22 cellular contexts compared by ENCODE assay signal in genomic region chr4:4267981-4268380, GRCh38. TPM values are rescaled to one million over a fixed set of nuclear protein-coding genes. Genes with fewer than 3 reads are reported as not detected.
DNase-seq lines count a peak whose midpoint lies in the region; ATAC-seq and TF ChIP-seq lines count a peak whose summit lies in the region.
"Had no signal": no experiment of that assay in that cellular context is flagged by ENCODE, and none has a peak within 500 bp of the region (broad histone marks: within the 10 kb centered on the region; RNA-seq: fewer than 3 reads in every experiment).

No MANE protein-coding gene starts in this region.

- H3K4me1 Mint-ChIP-seq in activated naive CD4-positive, alpha-beta T cell treated with anti-CD3 and anti-CD28 coated beads, Interleukin-2, amount 10 ng/mL, durations not matched to agents 7 days and 5 days: peaks cover 24% of the 10 kb centered on the region
- H3K4me1 Mint-ChIP-seq in activated naive CD4-positive, alpha-beta T cell treated with anti-CD3 and anti-CD28 coated beads for 36 hours (ENCODE audit: low read depth): no peaks in the 10 kb centered on the region
- peaks cover 18% of the 10 kb centered on the region for H3K4me1 Mint-ChIP-seq in T-helper 17 cell
- peaks cover 63 to 79% of the 10 kb centered on the region in 2 donors for H3K4me1 Mint-ChIP-seq in immature natural killer cell

- 73 to 76% methylated on average over 5 of the region's 5 CpGs for WGBS in upper lobe of left lung, 2 donors

- CTCF ChIA-PET in activated naive CD4-positive, alpha-beta T cell treated with anti-CD3 and anti-CD28 coated beads, Interleukin-2, amount 10 ng/mL, durations not matched to agents 7 days and 5 days (lab: Charles Lee): no interaction called here
- CTCF ChIA-PET in activated naive CD4-positive, alpha-beta T cell treated with anti-CD3 and anti-CD28 coated beads for 36 hours (lab: Charles Lee): no interaction called here

- ATAC-seq in T-helper 17 cell: no peak
- no peak for ATAC-seq in upper lobe of left lung (ENCODE audit: low FRiP score in 2 of 2)

- no peaks in the 10 kb centered on the region for H3K4me1 ChIP-seq in upper lobe of left lung
- H3K4me1 ChIP-seq: testis had no signal

- H3K9me3 Mint-ChIP-seq in activated naive CD4-positive, alpha-beta T cell treated with anti-CD3 and anti-CD28 coated beads, Interleukin-2, amount 10 ng/mL, durations not matched to agents 7 days and 5 days: no peaks in the 10 kb centered on the region
- H3K9me3 Mint-ChIP-seq in activated naive CD4-positive, alpha-beta T cell treated with anti-CD3 and anti-CD28 coated beads for 36 hours: no peaks in the 10 kb centered on the region
- no peaks in the 10 kb centered on the region for H3K9me3 Mint-ChIP-seq in immature natural killer cell
- H3K9me3 Mint-ChIP-seq: activated naive CD8-positive, alpha-beta T cell treated with anti-CD3 and anti-CD28 coated beads, Interleukin-2, amount 10 ng/mL, durations not matched to agents 7 days and 5 days had no signal

- H3K4me3 ChIP-seq in upper lobe of left lung (no peak overlapping the region), dorsolateral prefrontal cortex (no peak overlapping the region)
- H3K4me3 ChIP-seq: testis had no signal

- TF ChIP-seq CTCF in upper lobe of left lung (IDR thresholded peaks at IDR 0.05) (no peak), dorsolateral prefrontal cortex (IDR thresholded peaks at IDR 0.05 in 54 of 56, conservative IDR thresholded peaks at IDR 0.05 in 2 of 56; ENCODE audit: low read depth in 1 of 56, partially characterized antibody in 56 of 56) (no peak)

- peak overlapping the region in 3 of 4 donors; percentile 67 to 79 (median 75) for H3K27ac ChIP-seq in upper lobe of left lung
- peak overlapping the region in 1 of 59 donors; percentile 11 for H3K27ac ChIP-seq in dorsolateral prefrontal cortex
- H3K27ac ChIP-seq: testis had no signal

- H3K27ac Mint-ChIP-seq in activated naive CD4-positive, alpha-beta T cell treated with anti-CD3 and anti-CD28 coated beads, Interleukin-2, amount 10 ng/mL, durations not matched to agents 7 days and 5 days: peak overlapping the region; percentile 11
- H3K27ac Mint-ChIP-seq in activated naive CD4-positive, alpha-beta T cell treated with anti-CD3 and anti-CD28 coated beads for 36 hours: no peak overlapping the region
- H3K27ac Mint-ChIP-seq in T-helper 17 cell (peak overlapping the region; percentile 65), immature natural killer cell (peak overlapping the region; percentile 96 to 99 (median 97))

- intact Hi-C loops in activated naive CD4-positive, alpha-beta T cell treated with anti-CD3 and anti-CD28 coated beads for 36 hours (cut with micrococcal nuclease): no loop called here
- intact Hi-C loops in dorsolateral prefrontal cortex (cut with DNase I): no loop called here

- H3K36me3 Mint-ChIP-seq in activated naive CD4-positive, alpha-beta T cell treated with anti-CD3 and anti-CD28 coated beads, Interleukin-2, amount 10 ng/mL, durations not matched to agents 7 days and 5 days: peaks cover 26% of the 10 kb centered on the region
- H3K36me3 Mint-ChIP-seq in activated naive CD4-positive, alpha-beta T cell treated with anti-CD3 and anti-CD28 coated beads for 36 hours (ENCODE audit: low read depth): peaks cover 43% of the 10 kb centered on the region
- H3K36me3 Mint-ChIP-seq in T-helper 17 cell (ENCODE audit: low read depth) (peaks cover 8% of the 10 kb centered on the region), immature natural killer cell (peaks cover 16 to 29% (median 23%) of the 10 kb centered on the region in 3 donors)

- no peak overlapping the region for H3K4me3 Mint-ChIP-seq in activated naive CD4-positive, alpha-beta T cell treated with anti-CD3 and anti-CD28 coated beads, Interleukin-2, amount 10 ng/mL, durations not matched to agents 7 days and 5 days
- H3K4me3 Mint-ChIP-seq in activated naive CD4-positive, alpha-beta T cell treated with anti-CD3 and anti-CD28 coated beads for 36 hours: no peak overlapping the region
- H3K4me3 Mint-ChIP-seq in T-helper 17 cell (peak overlapping the region; percentile 45), immature natural killer cell (peak overlapping the region; percentile 31 to 80 (median 65))

- H3K36me3 ChIP-seq in upper lobe of left lung: peaks cover 0 to 60% (median 21%) of the 10 kb centered on the region in 4 donors

- H3K9me3 ChIP-seq in T-helper 17 cell (ENCODE audit: control insufficient read depth, low read length, poor library complexity, severe bottlenecking) (no peaks in the 10 kb centered on the region), upper lobe of left lung (no peaks in the 10 kb centered on the region)
- H3K9me3 ChIP-seq: testis had no signal

- H3K27me3 Mint-ChIP-seq in activated naive CD4-positive, alpha-beta T cell treated with anti-CD3 and anti-CD28 coated beads, Interleukin-2, amount 10 ng/mL, durations not matched to agents 7 days and 5 days: peaks cover 10% of the 10 kb centered on the region
- no peaks in the 10 kb centered on the region for H3K27me3 Mint-ChIP-seq in activated naive CD4-positive, alpha-beta T cell treated with anti-CD3 and anti-CD28 coated beads for 36 hours (ENCODE audit: low read depth)
- H3K27me3 Mint-ChIP-seq in T-helper 17 cell (no peaks in the 10 kb centered on the region), immature natural killer cell (ENCODE audit: low read depth in 3 of 3) (peaks cover 5 to 21% (median 18%) of the 10 kb centered on the region in 3 donors)

- no peak for DNase-seq in activated naive CD4-positive, alpha-beta T cell treated with anti-CD3 and anti-CD28 coated beads, Interleukin-2, amount 10 ng/mL, durations not matched to agents 7 days and 5 days
- no peak for DNase-seq in activated naive CD4-positive, alpha-beta T cell treated with anti-CD3 and anti-CD28 coated beads for 36 hours
- DNase-seq in T-helper 17 cell (no peak), immature natural killer cell (no peak), upper lobe of left lung (no peak), SKM-1 (lab: John Stamatoyannopoulos, UW; ENCODE audit: unreplicated experiment) (no peak), dorsolateral prefrontal cortex (no peak), NCI-H2171 treated with DMSO at 0.1 percent for 48 hours (lab: John Stamatoyannopoulos, UW) (no peak)
- DNase-seq: activated CD4-positive, alpha-beta T cell treated with anti-CD3 and anti-CD28 coated beads, Interleukin-2, amount 50 U/mL, for 4 hours; activated naive CD8-positive, alpha-beta T cell treated with anti-CD3 and anti-CD28 coated beads, Interleukin-2, amount 10 ng/mL, durations not matched to agents 7 days and 5 days; GOT3; IMR-90; NCI-H1436; NCI-H2171; NCI-H69; SHP77; T-helper 1 cell; testis had no signal

- no peak for TF ChIP-seq POLR2A in upper lobe of left lung (IDR thresholded peaks at IDR 0.05)

- H3K27me3 ChIP-seq in upper lobe of left lung: no peaks in the 10 kb centered on the region
- H3K27me3 ChIP-seq in dorsolateral prefrontal cortex: no peaks in the 10 kb centered on the region
- H3K27me3 ChIP-seq: testis had no signal

- TF ChIP-seq EP300 in upper lobe of left lung (IDR thresholded peaks at IDR 0.05): no peak

RNA-seq across cellular contexts. Expression of gene TMEM128, which starts 20.0 kb away (rescaled TPM):
- 10 to 100 TPM; 21.7 to 22.0 TPM for total RNA-seq in activated naive CD4-positive, alpha-beta T cell treated with anti-CD3 and anti-CD28 coated beads for 36 hours
- total RNA-seq in T-helper 17 cell (10 to 100 TPM in 1 of 2 donors, 1 to 10 TPM in 1; 9.0 to 10.5 TPM), upper lobe of left lung (10 to 100 TPM in 5 of 6 donors, 1 to 10 TPM in 1; 7.3 to 30.0 (median 20.2) TPM), dorsolateral prefrontal cortex (10 to 100 TPM in 117 of 120 experiments, 1 to 10 TPM in 3; 9.1 to 32.5 (median 17.4) TPM)
- 10 to 100 TPM; 36.4 to 45.6 (median 41.0) TPM for polyA plus RNA-seq in immature natural killer cell

RNA-seq across cellular contexts. Expression of gene LYAR, which starts 22.0 kb away (rescaled TPM):
- 10 to 100 TPM; 42.3 to 42.4 TPM for total RNA-seq in activated naive CD4-positive, alpha-beta T cell treated with anti-CD3 and anti-CD28 coated beads for 36 hours
- 10 to 100 TPM; 14.6 to 18.2 TPM for total RNA-seq in T-helper 17 cell
- polyA plus RNA-seq in immature natural killer cell: 10 to 100 TPM; 48.8 to 60.7 (median 54.6) TPM
- 10 to 100 TPM in 5 of 6 donors, 1 to 10 TPM in 1; 6.5 to 22.9 (median 14.1) TPM for total RNA-seq in upper lobe of left lung
- total RNA-seq in dorsolateral prefrontal cortex: 10 to 100 TPM in 7 of 120 experiments, 1 to 10 TPM in 113; 3.5 to 13.6 (median 7.0) TPM

RNA-seq across cellular contexts. Expression of gene ZBTB49, which starts 22.1 kb away (rescaled TPM):
- 1 to 10 TPM; 4.2 to 4.5 TPM for total RNA-seq in activated naive CD4-positive, alpha-beta T cell treated with anti-CD3 and anti-CD28 coated beads for 36 hours
- 10 to 100 TPM in 1 of 2 donors, 1 to 10 TPM in 1; 7.4 to 12.9 TPM for total RNA-seq in T-helper 17 cell
- polyA plus RNA-seq in immature natural killer cell: 1 to 10 TPM; 3.2 to 6.9 (median 4.6) TPM
- 10 to 100 TPM in 1 of 6 donors, 1 to 10 TPM in 5; 3.7 to 13.6 (median 4.5) TPM for total RNA-seq in upper lobe of left lung
- 10 to 100 TPM in 47 of 120 experiments, 1 to 10 TPM in 73; 4.4 to 19.7 (median 9.2) TPM for total RNA-seq in dorsolateral prefrontal cortex

RNA-seq across cellular contexts. Expression of gene OTOP1, which starts 41.3 kb away (rescaled TPM):
- total RNA-seq in activated naive CD4-positive, alpha-beta T cell treated with anti-CD3 and anti-CD28 coated beads for 36 hours: not detected
- total RNA-seq in T-helper 17 cell (not detected), upper lobe of left lung (not detected), dorsolateral prefrontal cortex (not detected)
- polyA plus RNA-seq in immature natural killer cell: not detected
- total RNA-seq: activated naive CD8-positive, alpha-beta T cell treated with anti-CD3 and anti-CD28 coated beads, Interleukin-2, amount 10 ng/mL, durations not matched to agents 7 days and 5 days; frontal cortex; IMR-90; kidney epithelial cell; M059J; posterior vena cava had no signal
- polyA plus RNA-seq: IMR-90 had no signal

Comparison
In these comparisons a context has a peak if more than half of its experiments do, and no peak if none do; other contexts are left out.
1. H3K4me3 Mint-ChIP-seq: peak in T-helper 17 cell (single experiment) and immature natural killer cell (5 of 5); none in activated naive CD4-positive, alpha-beta T cell treated with anti-CD3 and anti-CD28 coated beads, Interleukin-2, amount 10 ng/mL, durations not matched to agents 7 days and 5 days (single experiment) and activated naive CD4-positive, alpha-beta T cell treated with anti-CD3 and anti-CD28 coated beads for 36 hours (single experiment).